13 cellular contexts compared by ENCODE assay signal in the genomic region with DNA sequence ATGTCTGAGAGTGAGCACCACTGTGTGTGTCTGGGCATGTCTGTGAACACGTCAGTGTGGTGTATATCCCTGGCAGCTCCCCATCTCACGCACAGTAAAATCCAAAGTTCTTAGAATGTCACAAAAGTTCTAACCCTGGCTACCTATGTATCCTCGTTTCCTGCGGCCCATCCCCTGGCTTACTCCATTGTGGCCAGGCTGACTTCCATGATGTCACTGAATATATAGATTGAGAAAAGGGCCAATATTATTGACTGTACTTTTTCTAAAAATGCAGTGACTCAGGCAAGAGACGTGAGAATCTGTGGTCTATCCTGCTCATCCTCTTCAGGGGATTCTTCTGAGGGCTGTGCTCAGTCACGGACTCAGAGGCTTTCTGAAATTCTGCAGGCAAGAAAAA. TPM values are rescaled to one million over a fixed set of nuclear protein-coding genes. Genes with fewer than 3 reads are reported as not detected.
DNase-seq lines count a peak whose midpoint lies in the region; ATAC-seq, FAIRE-seq and TF ChIP-seq lines count a peak whose summit lies in the region.
"Had no signal": no experiment of that assay in that cellular context is flagged by ENCODE, and none has a peak within 500 bp of the region (broad histone marks: within the 10 kb centered on the region; RNA-seq: fewer than 3 reads in every experiment).

No MANE protein-coding gene starts in this region.

- ATAC-seq in GM21825 (IDR thresholded peaks at IDR 0.05; ENCODE audit: unreplicated experiment) = no peak

- TF ChIP-seq CTCF in keratinocyte (optimal IDR thresholded peaks at IDR 0.05 in 1 of 3, IDR thresholded peaks at IDR 0.05 in 1 of 3, conservative IDR thresholded peaks at IDR 0.05 in 1 of 3; ENCODE audit: extremely low read depth in 1 of 3, insufficient read depth in 2 of 3, low read length in 3 of 3) = no peak

- intact Hi-C loops in activated T-helper 1 cell treated with anti-CD3 and anti-CD28 coated beads, Interleukin-12 subunit alpha, Interleukin-12 subunit beta, Interleukin-2, Interleukin-4 antibody, amounts not matched to agents 30 ng/mL and 10 ng/mL and 1 ng/mL, durations not matched to agents 14 hours and 24 hours and 36 hours (cut with micrococcal nuclease) = loop anchor here (2.0 to 5.0 kb wide), 3 partner anchors 248 to 507 kb away; a partner anchor contains a TSS

- H3K36me3 Mint-ChIP-seq in activated T-helper 1 cell treated with anti-CD3 and anti-CD28 coated beads, Interleukin-12 subunit alpha, Interleukin-12 subunit beta, Interleukin-2, Interleukin-4 antibody, amounts not matched to agents 30 ng/mL and 10 ng/mL and 1 ng/mL, durations not matched to agents 14 hours and 24 hours and 36 hours (ENCODE audit: low read depth) = peaks cover 3% of the 10 kb centered on the region

- H2AFZ ChIP-seq in keratinocyte (ENCODE audit: control insufficient read depth, low read length) = peak overlapping the region; percentile 68

- peak; percentile 79 for FAIRE-seq in keratinocyte (lab: Jason Lieb, UNC)

- H3K27ac ChIP-seq in BLaER1 treated with 17β-estradiol and CSF1 and Interleukin-3, amounts not matched to agents 10 nM and 100 nM = peak overlapping the region in 6 of 11 experiments; percentile 54 to 97 (median 94); a peak in 12 of 22 replicates
- peak overlapping the region; percentile 99 for H3K27ac ChIP-seq in keratinocyte (ENCODE audit: control insufficient read depth, insufficient read depth, low read length)

- H3K4me3 Mint-ChIP-seq in activated T-helper 1 cell treated with anti-CD3 and anti-CD28 coated beads, Interleukin-12 subunit alpha, Interleukin-12 subunit beta, Interleukin-2, Interleukin-4 antibody, amounts not matched to agents 30 ng/mL and 10 ng/mL and 1 ng/mL, durations not matched to agents 14 hours and 24 hours and 36 hours = peak overlapping the region; percentile 99

- no peaks in the 10 kb centered on the region for H3K27me3 ChIP-seq in BLaER1 treated with 17β-estradiol and CSF1 and Interleukin-3, amounts not matched to agents 10 nM and 100 nM
- H3K27me3 ChIP-seq in keratinocyte (ENCODE audit: control insufficient read depth, extremely low read depth, insufficient read depth, low read length) = no peaks in the 10 kb centered on the region

- peaks cover 42 to 91% (median 82%) of the 10 kb centered on the region in 10 experiments for H3K4me1 ChIP-seq in BLaER1 treated with 17β-estradiol and CSF1 and Interleukin-3, amounts not matched to agents 10 nM and 100 nM
- peaks cover 36% of the 10 kb centered on the region for H3K4me1 ChIP-seq in keratinocyte (ENCODE audit: control insufficient read depth, extremely low read depth, insufficient read depth, low read length)

- H3K4me1 Mint-ChIP-seq in activated T-helper 1 cell treated with anti-CD3 and anti-CD28 coated beads, Interleukin-12 subunit alpha, Interleukin-12 subunit beta, Interleukin-2, Interleukin-4 antibody, amounts not matched to agents 30 ng/mL and 10 ng/mL and 1 ng/mL, durations not matched to agents 14 hours and 24 hours and 36 hours (ENCODE audit: low read depth) = peaks cover 12% of the 10 kb centered on the region

- peaks cover 0 to 5% (median 0%) of the 10 kb centered on the region in 11 experiments; a peak in 1 of 22 replicates for H3K9me3 ChIP-seq in BLaER1 treated with 17β-estradiol and CSF1 and Interleukin-3, amounts not matched to agents 10 nM and 100 nM (replicated peaks in 1 of 11)
- no peaks in the 10 kb centered on the region for H3K9me3 ChIP-seq in keratinocyte (ENCODE audit: control insufficient read depth, low read depth, low read length)

- no peaks in the 10 kb centered on the region for H3K9me1 ChIP-seq in keratinocyte (ENCODE audit: control insufficient read depth, extremely low read depth, insufficient read depth, low read length)

- peak overlapping the region in 4 of 11 experiments; percentile 33 to 98 (median 78); a peak in 5 of 22 replicates for H3K9ac ChIP-seq in BLaER1 treated with 17β-estradiol and CSF1 and Interleukin-3, amounts not matched to agents 10 nM and 100 nM
- peak overlapping the region; percentile 100 for H3K9ac ChIP-seq in keratinocyte (ENCODE audit: control insufficient read depth, extremely low read depth, insufficient read depth, low read length)

- peak overlapping the region in 8 of 11 experiments; percentile 79 to 98 (median 92); a peak in 16 of 22 replicates for H3K4me2 ChIP-seq in BLaER1 treated with 17β-estradiol and CSF1 and Interleukin-3, amounts not matched to agents 10 nM and 100 nM
- peak overlapping the region; percentile 85 for H3K4me2 ChIP-seq in keratinocyte (ENCODE audit: control insufficient read depth, extremely low read depth, insufficient read depth, low read depth, low read length)

- peaks cover 36% of the 10 kb centered on the region for H3K79me2 ChIP-seq in keratinocyte (ENCODE audit: control insufficient read depth, insufficient read depth, low read length)

- H3K9me3 Mint-ChIP-seq in activated T-helper 1 cell treated with anti-CD3 and anti-CD28 coated beads, Interleukin-12 subunit alpha, Interleukin-12 subunit beta, Interleukin-2, Interleukin-4 antibody, amounts not matched to agents 30 ng/mL and 10 ng/mL and 1 ng/mL, durations not matched to agents 14 hours and 24 hours and 36 hours = no peaks in the 10 kb centered on the region

- DNase-seq in ELR (ENCODE audit: low read depth) = peak; percentile 42
- DNase-seq in activated T-helper 1 cell treated with anti-CD3 and anti-CD28 coated beads, Interleukin-12 subunit alpha, Interleukin-12 subunit beta, Interleukin-2, Interleukin-4 antibody, amounts not matched to agents 30 ng/mL and 10 ng/mL and 1 ng/mL, durations not matched to agents 14 hours and 24 hours and 36 hours (ENCODE audit: low spot score) = no peak
- DNase-seq in keratinocyte (ENCODE audit: low read depth, low spot score) = peak; percentile 82
- DNase-seq in activated CD4-positive, CD25-positive, alpha-beta regulatory T cell treated with anti-CD3 and anti-CD28 coated beads, Interleukin-2, amount 50 U/mL, for 72 hours = no peak
- no peak for DNase-seq in SHP77 (lab: John Stamatoyannopoulos, UW)
- no peak for DNase-seq in NCI-H2029 (lab: John Stamatoyannopoulos, UW)
- DNase-seq: stimulated activated naive CD4-positive, alpha-beta T cell treated with Interleukin-2 at 50 U/mL for 16 hours; T1000 had no signal

- peaks cover 0 to 32% (median 21%) of the 10 kb centered on the region in 11 experiments; a peak in 14 of 22 replicates for H4K20me1 ChIP-seq in BLaER1 treated with 17β-estradiol and CSF1 and Interleukin-3, amounts not matched to agents 10 nM and 100 nM
- peaks cover 3% of the 10 kb centered on the region for H4K20me1 ChIP-seq in keratinocyte (ENCODE audit: control insufficient read depth, extremely low read depth, insufficient read depth, low read length)

- peaks cover 14 to 26% (median 18%) of the 10 kb centered on the region in 11 experiments for H3K36me3 ChIP-seq in BLaER1 treated with 17β-estradiol and CSF1 and Interleukin-3, amounts not matched to agents 10 nM and 100 nM
- peaks cover 0 to 11% of the 10 kb centered on the region in 2 experiments for H3K36me3 ChIP-seq in keratinocyte (ENCODE audit: control insufficient read depth in 2 of 2, extremely low read depth in 1 of 2, insufficient read depth in 2 of 2, low read length in 2 of 2)

- dilution Hi-C loops in keratinocyte (cut with MboI; ENCODE audit: extremely low pct_ligation_motif_present, low sequenced_read_pairs) = no loop called here

- H3K27me3 Mint-ChIP-seq in activated T-helper 1 cell treated with anti-CD3 and anti-CD28 coated beads, Interleukin-12 subunit alpha, Interleukin-12 subunit beta, Interleukin-2, Interleukin-4 antibody, amounts not matched to agents 30 ng/mL and 10 ng/mL and 1 ng/mL, durations not matched to agents 14 hours and 24 hours and 36 hours (ENCODE audit: insufficient read depth) = peaks cover 8% of the 10 kb centered on the region

- H3K27ac Mint-ChIP-seq in activated T-helper 1 cell treated with anti-CD3 and anti-CD28 coated beads, Interleukin-12 subunit alpha, Interleukin-12 subunit beta, Interleukin-2, Interleukin-4 antibody, amounts not matched to agents 30 ng/mL and 10 ng/mL and 1 ng/mL, durations not matched to agents 14 hours and 24 hours and 36 hours = no peak overlapping the region

- no peak overlapping the region for H3K4me3 ChIP-seq in BLaER1 treated with 17β-estradiol and CSF1 and Interleukin-3, amounts not matched to agents 10 nM and 100 nM
- peak overlapping the region in 1 of 3 experiments; percentile 7 for H3K4me3 ChIP-seq in keratinocyte (ENCODE audit: control insufficient read depth in 2 of 3, extremely low read depth in 1 of 3, insufficient read depth in 2 of 3, low read depth in 1 of 3, low read length in 3 of 3)
- H3K4me3 ChIP-seq: lung had no signal

RNA-seq across cellular contexts. Expression of a gene that starts 1.0 kb away (rescaled TPM):
- 30.0 and 32.0 TPM in 2 replicates for total RNA-seq in activated T-helper 1 cell treated with anti-CD3 and anti-CD28 coated beads, Interleukin-12 subunit alpha, Interleukin-12 subunit beta, Interleukin-2, Interleukin-4 antibody, amounts not matched to agents 30 ng/mL and 10 ng/mL and 1 ng/mL, durations not matched to agents 14 hours and 24 hours and 36 hours
- 21.9 to 33.1 TPM (median 31.1 TPM) in 3 replicates for polyA plus RNA-seq in keratinocyte
- 10.5 TPM for polyA plus RNA-seq in keratinocyte (2011; ENCODE audit: low read depth)
- polyA plus RNA-seq in keratinocyte (2011; cell fraction: cytosol; rRNA removed) = 18.5 and 27.3 TPM in 2 replicates
- polyA plus RNA-seq in keratinocyte (2011; cell fraction: nucleus; rRNA removed) = 58.8 and 67.5 TPM in 2 replicates
- polyA plus RNA-seq in keratinocyte (2012; ENCODE audit: low replicate concordance) = 13.2 and 18.5 TPM in 2 replicates
- 39.2 to 82.0 TPM (median 43.8 TPM) in 3 replicates for polyA minus RNA-seq in keratinocyte
- polyA minus RNA-seq in keratinocyte (2011; cell fraction: cytosol; rRNA and poly(A)+ RNA removed) = 49.3 TPM
- 25.0 and 25.1 TPM in 2 replicates for polyA minus RNA-seq in keratinocyte (2011; cell fraction: nucleus; rRNA and poly(A)+ RNA removed)

RNA-seq across cellular contexts. Expression of a gene that starts 30.2 kb away (rescaled TPM):
- total RNA-seq in activated T-helper 1 cell treated with anti-CD3 and anti-CD28 coated beads, Interleukin-12 subunit alpha, Interleukin-12 subunit beta, Interleukin-2, Interleukin-4 antibody, amounts not matched to agents 30 ng/mL and 10 ng/mL and 1 ng/mL, durations not matched to agents 14 hours and 24 hours and 36 hours = not detected in 2 replicates
- not detected in 3 replicates for polyA plus RNA-seq in keratinocyte
- polyA plus RNA-seq in keratinocyte (2011; ENCODE audit: low read depth) = not detected
- polyA plus RNA-seq in keratinocyte (2011; cell fraction: cytosol; rRNA removed) = not detected in 2 replicates
- polyA plus RNA-seq in keratinocyte (2011; cell fraction: nucleus; rRNA removed) = not detected in 2 replicates
- polyA plus RNA-seq in keratinocyte (2012; ENCODE audit: low replicate concordance) = not detected in 2 replicates
- polyA minus RNA-seq in keratinocyte = not detected in 3 replicates
- not detected for polyA minus RNA-seq in keratinocyte (2011; cell fraction: cytosol; rRNA and poly(A)+ RNA removed)
- not detected in 2 replicates for polyA minus RNA-seq in keratinocyte (2011; cell fraction: nucleus; rRNA and poly(A)+ RNA removed)
- total RNA-seq: cardiac septum, lung, NCI-H460 had no signal
- polyA plus RNA-seq: lung had no signal

RNA-seq across cellular contexts. Expression of a gene that starts 53.9 kb away (rescaled TPM):
- 7.3 and 7.7 TPM in 2 replicates for total RNA-seq in activated T-helper 1 cell treated with anti-CD3 and anti-CD28 coated beads, Interleukin-12 subunit alpha, Interleukin-12 subunit beta, Interleukin-2, Interleukin-4 antibody, amounts not matched to agents 30 ng/mL and 10 ng/mL and 1 ng/mL, durations not matched to agents 14 hours and 24 hours and 36 hours
- 11.8 to 16.8 TPM (median 13.7 TPM) in 3 replicates for polyA plus RNA-seq in keratinocyte
- 5.5 TPM for polyA plus RNA-seq in keratinocyte (2011; ENCODE audit: low read depth)
- 13.0 and 15.7 TPM in 2 replicates for polyA plus RNA-seq in keratinocyte (2011; cell fraction: cytosol; rRNA removed)
- 28.8 and 29.8 TPM in 2 replicates for polyA plus RNA-seq in keratinocyte (2011; cell fraction: nucleus; rRNA removed)
- polyA plus RNA-seq in keratinocyte (2012; ENCODE audit: low replicate concordance) = 2.9 and 11.8 TPM in 2 replicates
- 11.7 to 17.1 TPM (median 13.6 TPM) in 3 replicates for polyA minus RNA-seq in keratinocyte
- polyA minus RNA-seq in keratinocyte (2011; cell fraction: cytosol; rRNA and poly(A)+ RNA removed) = 11.1 TPM
- 14.1 and 17.6 TPM in 2 replicates for polyA minus RNA-seq in keratinocyte (2011; cell fraction: nucleus; rRNA and poly(A)+ RNA removed)

Comparison
In these comparisons a context has a peak if more than half of its experiments do, and no peak if none do; other contexts are left out.
1. DNase-seq: peak in ELR (single experiment) and keratinocyte (single experiment); none in activated T-helper 1 cell treated with anti-CD3 and anti-CD28 coated beads, Interleukin-12 subunit alpha, Interleukin-12 subunit beta, Interleukin-2, Interleukin-4 antibody, amounts not matched to agents 30 ng/mL and 10 ng/mL and 1 ng/mL, durations not matched to agents 14 hours and 24 hours and 36 hours (single experiment), activated CD4-positive, CD25-positive, alpha-beta regulatory T cell treated with anti-CD3 and anti-CD28 coated beads, Interleukin-2, amount 50 U/mL, for 72 hours (single experiment), SHP77 (0 of 2) and NCI-H2029 (single experiment).